Comparison of ENCODE assay signal across 8 cellular contexts in the genomic region with DNA sequence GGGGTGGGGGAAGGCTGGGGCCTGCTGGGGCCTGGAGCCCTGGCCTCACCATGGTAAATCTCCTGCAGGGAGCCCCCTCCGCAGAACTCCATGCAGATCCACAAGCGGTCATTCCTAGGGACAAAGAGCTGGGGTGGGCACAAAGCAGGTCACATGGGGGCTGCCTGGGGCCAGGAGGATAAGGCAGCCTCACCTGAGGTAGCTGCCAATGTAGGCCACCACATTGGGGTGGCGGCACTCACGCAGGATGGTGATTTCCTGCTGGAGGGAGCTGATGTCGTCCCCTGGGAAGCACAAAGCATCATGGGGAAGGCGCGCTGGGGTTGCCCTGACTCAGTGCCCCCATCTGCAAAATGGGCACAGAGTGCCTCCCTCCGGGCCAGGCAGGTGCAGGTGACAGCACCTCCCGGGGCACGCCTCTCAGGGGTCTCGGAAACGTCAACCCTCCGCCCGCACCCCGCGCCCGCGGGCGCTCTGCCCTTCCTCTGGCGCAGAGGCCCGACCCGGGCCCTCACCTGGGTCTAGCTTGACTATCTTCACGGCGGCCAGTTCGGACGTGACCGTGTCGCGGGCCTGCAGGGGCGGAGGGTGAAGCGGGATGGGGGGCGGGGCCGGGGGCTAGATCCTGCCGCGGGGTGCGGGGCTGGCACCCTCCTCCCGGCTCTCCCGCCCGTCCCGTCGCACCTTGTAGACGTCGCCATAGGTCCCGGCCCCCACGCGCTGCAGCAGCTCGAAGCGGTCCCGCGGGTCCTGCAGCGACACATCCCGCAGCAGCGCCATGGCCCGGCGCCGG. TPM values are rescaled to one million over a fixed set of nuclear protein-coding genes. Genes with fewer than 3 reads are reported as not detected.
DNase-seq lines count a peak whose midpoint lies in the region; ATAC-seq and TF ChIP-seq lines count a peak whose summit lies in the region.

No MANE protein-coding gene starts in this region.

- H3K27ac Mint-ChIP-seq in CD4-positive, alpha-beta T cell = peak overlapping the region; percentile 76
- peak overlapping the region in 1 of 5 experiments; percentile 58 for H3K27ac Mint-ChIP-seq in brain

- no peak overlapping the region for H2AFZ ChIP-seq in OCI-LY1 (ENCODE audit: low read length)

- TF ChIP-seq POLR2A in thyroid gland (IDR thresholded peaks at IDR 0.05) = no peak

- H3K36me3 ChIP-seq in OCI-LY1 (ENCODE audit: insufficient read depth, low read length) (peaks cover 55% of the 10 kb centered on the region; the same call in 1 of the 2 replicates), mesodermal cell (ENCODE audit: control insufficient read depth, insufficient read depth, low read length) (peaks cover 50% of the 10 kb centered on the region), thyroid gland (peaks cover 10 to 17% of the 10 kb centered on the region in 2 donors)

- H3K4me3 ChIP-seq in OCI-LY1 (ENCODE audit: low read depth, low read length, poor library complexity, severe bottlenecking) (peak overlapping the region; percentile 66), mesodermal cell (ENCODE audit: extremely low read depth, insufficient read depth, low read length, poor library complexity, severe bottlenecking) (peak overlapping the region; percentile 49), thyroid gland (replicated peaks in 1 of 3) (peak overlapping the region in 1 of 3 donors; percentile 60)

- H3K9me3 ChIP-seq in CD4-positive, alpha-beta T cell (ENCODE audit: control insufficient read depth, low read length) = no peaks in the 10 kb centered on the region
- no peaks in the 10 kb centered on the region for H3K9me3 ChIP-seq in OCI-LY1 (ENCODE audit: low read length)
- H3K9me3 ChIP-seq in mesodermal cell (ENCODE audit: control insufficient read depth, low read length) = no peaks in the 10 kb centered on the region
- H3K9me3 ChIP-seq in thyroid gland = no peaks in the 10 kb centered on the region

- 17 to 25% methylated on average over 33 to 42 of the region's 56 CpGs for WGBS in mesodermal cell (ENCODE audit: insufficient coverage in 2 of 2), 2 experiments
- WGBS in thyroid gland, 2 donors = 13 to 55% methylated on average over 7 to 8 of the region's 56 CpGs

- intact Hi-C loops in CD4-positive, alpha-beta T cell (cut with DNase I, micrococcal nuclease) = loop anchor here in 1 of 2 experiments (5.0 kb wide), 2 partner anchors 85 to 310 kb away; a partner anchor contains a TSS
- intact Hi-C loops in thyroid gland (cut with DNase I) = no loop called here

- no peaks in the 10 kb centered on the region for H3K9me3 Mint-ChIP-seq in CD4-positive, alpha-beta T cell
- no peaks in the 10 kb centered on the region for H3K9me3 Mint-ChIP-seq in brain

- H3K36me3 Mint-ChIP-seq in CD4-positive, alpha-beta T cell (ENCODE audit: low read depth) = peaks cover 57% of the 10 kb centered on the region
- H3K36me3 Mint-ChIP-seq in brain = peaks cover 27% of the 10 kb centered on the region

- no peaks in the 10 kb centered on the region for H4K20me1 ChIP-seq in OCI-LY1 (ENCODE audit: insufficient read depth, low read length)

- POLR2A ChIA-PET in CD4-positive, alpha-beta T cell (lab: Charles Lee) = interaction anchor here (0.5 to 5.7 kb wide), 19 partner anchors 8 to 485 kb away, joined by 3 to 81 read pairs (median 5); a partner anchor contains a TSS

- peak in 8 of 10 experiments; percentile 13 to 52 (median 30) for DNase-seq in CD4-positive, alpha-beta T cell
- DNase-seq in thyroid gland (no peak), globus pallidus (ENCODE audit: low spot score) (no peak), NCI-H774 (lab: John Stamatoyannopoulos, UW) (no peak)

- no peaks in the 10 kb centered on the region for H3K27me3 Mint-ChIP-seq in CD4-positive, alpha-beta T cell
- peaks cover 5% of the 10 kb centered on the region for H3K27me3 Mint-ChIP-seq in brain

- no peaks in the 10 kb centered on the region for H3K27me3 ChIP-seq in CD4-positive, alpha-beta T cell (ENCODE audit: control insufficient read depth, insufficient read depth, low read length)
- H3K27me3 ChIP-seq in OCI-LY1 (ENCODE audit: insufficient read depth, low read length) (no peaks in the 10 kb centered on the region), thyroid gland (no peaks in the 10 kb centered on the region)

- peak; percentile 22 for ATAC-seq in CD4-positive, alpha-beta T cell (ENCODE audit: poor library complexity)
- peak; percentile 20 for ATAC-seq in GM21515 (IDR thresholded peaks at IDR 0.05; ENCODE audit: unreplicated experiment)

- no peaks in the 10 kb centered on the region for H3K79me2 ChIP-seq in OCI-LY1 (ENCODE audit: insufficient read depth, low read length)

- no peak for TF ChIP-seq CTCF in CD4-positive, alpha-beta T cell (IDR thresholded peaks at IDR 0.05)
- no peak for TF ChIP-seq CTCF in OCI-LY1 (IDR thresholded peaks at IDR 0.05; ENCODE audit: low read length)
- TF ChIP-seq CTCF in brain (conservative IDR thresholded peaks at IDR 0.05) = no peak
- no peak for TF ChIP-seq CTCF in thyroid gland (IDR thresholded peaks at IDR 0.05)

- H3K4me1 ChIP-seq in OCI-LY1 (ENCODE audit: insufficient read depth, low read length, severe bottlenecking) = peaks cover 48% of the 10 kb centered on the region
- peaks cover 12% of the 10 kb centered on the region for H3K4me1 ChIP-seq in mesodermal cell (ENCODE audit: control insufficient read depth, insufficient read depth, low read length, poor library complexity, severe bottlenecking)
- peaks cover 6 to 21% of the 10 kb centered on the region in 2 donors for H3K4me1 ChIP-seq in thyroid gland

- peak overlapping the region; percentile 75 for H3K27ac ChIP-seq in CD4-positive, alpha-beta T cell (ENCODE audit: low read depth, low read length)
- H3K27ac ChIP-seq in OCI-LY1 (ENCODE audit: low read depth, low read length, poor library complexity, severe bottlenecking) (peak overlapping the region; percentile 93), mesodermal cell (ENCODE audit: low read depth, low read length, severe bottlenecking) (no peak overlapping the region), thyroid gland (peak overlapping the region; percentile 57 to 89 (median 80))

- peak overlapping the region; percentile 97 for H3K4me2 ChIP-seq in OCI-LY1 (ENCODE audit: low read length)

- peaks cover 34% of the 10 kb centered on the region for H3K4me1 Mint-ChIP-seq in CD4-positive, alpha-beta T cell (ENCODE audit: low read depth)
- H3K4me1 Mint-ChIP-seq in brain = peaks cover 11% of the 10 kb centered on the region

- H3K9me2 ChIP-seq in OCI-LY1 (ENCODE audit: low read depth, low read length) = no peaks in the 10 kb centered on the region

- peak overlapping the region; percentile 84 for H3K9ac ChIP-seq in OCI-LY1 (ENCODE audit: low read length)

- CTCF ChIA-PET in CD4-positive, alpha-beta T cell (lab: Charles Lee) = interaction anchor here (0.9 to 2.8 kb wide), 7 partner anchors 14 to 83 kb away, joined by 3 to 7 read pairs (median 3); a partner anchor contains a TSS

- H3K4me3 Mint-ChIP-seq in CD4-positive, alpha-beta T cell = peak overlapping the region; percentile 85
- peak overlapping the region; percentile 56 to 74 (median 70) for H3K4me3 Mint-ChIP-seq in brain

- H3F3A ChIP-seq in OCI-LY1 (ENCODE audit: insufficient read depth, low read length) = no peaks in the 10 kb centered on the region

RNA-seq across cellular contexts. Expression of a gene that starts 0.4 kb away (rescaled TPM):
- 10 to 100 TPM; 71.9 to 74.1 TPM for total RNA-seq in CD4-positive, alpha-beta T cell
- 18.6 TPM for polyA plus RNA-seq in brain (ENCODE audit: insufficient read depth, low read depth, low replicate concordance)
- polyA plus RNA-seq in mesodermal cell (2013, experiment 1 of 2) = 43.9 TPM
- polyA plus RNA-seq in mesodermal cell (2013, experiment 2 of 2) = 33.9 TPM
- 10 to 100 TPM; 35.5 to 77.8 (median 37.5) TPM for total RNA-seq in thyroid gland

RNA-seq across cellular contexts. Expression of a gene that starts 7.8 kb away (rescaled TPM):
- total RNA-seq in CD4-positive, alpha-beta T cell = 10 to 100 TPM; 16.4 to 17.7 TPM
- 59.7 TPM for polyA plus RNA-seq in brain (ENCODE audit: insufficient read depth, low read depth, low replicate concordance)
- 50.2 TPM for polyA plus RNA-seq in mesodermal cell (2013, experiment 1 of 2)
- 42.8 TPM for polyA plus RNA-seq in mesodermal cell (2013, experiment 2 of 2)
- 10 to 100 TPM; 23.5 to 31.5 (median 25.1) TPM for total RNA-seq in thyroid gland

RNA-seq across cellular contexts. Expression of a gene that starts 24.2 kb away (rescaled TPM):
- total RNA-seq in CD4-positive, alpha-beta T cell = 1,000 to 10,000 TPM; 1,632 to 1,657 TPM
- polyA plus RNA-seq in brain (ENCODE audit: insufficient read depth, low read depth, low replicate concordance) = 233 TPM
- polyA plus RNA-seq in mesodermal cell (2013, experiment 1 of 2) = 142 TPM
- 144 TPM for polyA plus RNA-seq in mesodermal cell (2013, experiment 2 of 2)
- total RNA-seq in thyroid gland = 100 to 1,000 TPM; 171 to 419 (median 297) TPM

RNA-seq across cellular contexts. Expression of a gene that starts 41.9 kb away (rescaled TPM):
- 1 to 10 TPM; 6.9 to 9.7 TPM for total RNA-seq in CD4-positive, alpha-beta T cell
- polyA plus RNA-seq in brain (ENCODE audit: insufficient read depth, low read depth, low replicate concordance) = 9.5 TPM
- polyA plus RNA-seq in mesodermal cell (2013, experiment 1 of 2) = 4.0 TPM
- polyA plus RNA-seq in mesodermal cell (2013, experiment 2 of 2) = 3.1 TPM
- total RNA-seq in thyroid gland = 10 to 100 TPM in 2 of 4 donors, 1 to 10 TPM in 2; 7.8 to 13.9 (median 10.2) TPM

RNA-seq across cellular contexts. Expression of a gene that starts 42.8 kb away (rescaled TPM):
- total RNA-seq in CD4-positive, alpha-beta T cell = 1 to 10 TPM; 5.0 to 6.0 TPM
- 13.4 TPM for polyA plus RNA-seq in brain (ENCODE audit: insufficient read depth, low read depth, low replicate concordance)
- 1.4 TPM for polyA plus RNA-seq in mesodermal cell (2013, experiment 1 of 2)
- polyA plus RNA-seq in mesodermal cell (2013, experiment 2 of 2) = 1.3 TPM
- total RNA-seq in thyroid gland = 10 to 100 TPM in 1 of 4 donors, 1 to 10 TPM in 3; 4.3 to 14.8 (median 6.7) TPM

Comparison
In these comparisons a context has a peak if more than half of its experiments do, and no peak if none do; other contexts are left out.
1. DNase-seq: peak in CD4-positive, alpha-beta T cell (8 of 10); none in thyroid gland (0 of 2), globus pallidus (single experiment) and NCI-H774 (single experiment).